Comparison of ENCODE assay signal across 1 cellular context in the genomic region with DNA sequence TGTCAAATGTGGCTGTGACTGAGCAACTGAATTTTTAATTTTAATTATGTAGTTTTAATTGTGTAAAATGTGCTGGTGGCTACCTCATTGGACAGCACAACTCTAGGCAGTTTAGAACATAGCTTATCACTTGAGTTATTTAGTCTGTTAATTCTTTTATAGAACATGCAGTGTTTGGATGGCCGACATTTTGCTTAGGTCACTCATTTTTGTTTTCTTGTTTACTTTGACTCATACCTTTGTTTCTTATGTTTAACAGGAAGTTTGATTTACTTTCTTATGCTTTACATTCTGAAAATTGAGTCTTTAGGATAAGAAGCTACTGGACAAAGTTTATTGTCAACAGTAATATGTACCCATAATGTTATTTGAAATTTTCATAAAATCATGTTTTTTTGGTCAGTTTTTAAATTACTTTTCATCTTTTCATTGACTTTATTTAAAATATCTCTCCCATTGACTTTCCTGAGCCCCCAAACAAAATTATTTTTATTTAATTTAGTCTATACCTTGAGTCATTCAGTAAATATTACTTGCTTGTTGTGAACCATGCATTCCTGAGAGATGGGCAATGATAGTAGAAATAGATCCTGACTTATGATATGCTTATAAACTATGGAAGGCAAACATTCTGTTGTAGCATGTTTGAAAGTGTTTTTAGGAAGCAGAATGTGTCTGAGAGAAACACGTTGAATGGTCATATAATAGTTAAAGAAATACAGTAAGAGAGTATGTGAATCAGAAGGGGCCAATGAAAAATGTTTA.
TF ChIP-seq lines count a peak whose summit lies in the region.

No MANE protein-coding gene starts in this region.

TF ChIP-seq in K562, 482 proteins besides CTCF, POLR2A, EP300 and RAD21 (continued from another document):
- TF ChIP-seq DMBX1 (CRISPR knock-in tag; IDR thresholded peaks at IDR 0.05; ENCODE audit: borderline replicate concordance) (no peak), ZNF316 (IDR thresholded peaks at IDR 0.05) (peak; percentile 37; the same call in 1 of the 2 replicates), FOSL1 (tag; conservative IDR thresholded peaks at IDR 0.05) (0 out of 2 replicates have a peak, but pooled peaks have one; percentile 34), NR2F6 (CRISPR knock-in tag; IDR thresholded peaks at IDR 0.05) (no peak), JUND (IDR thresholded peaks at IDR 0.05; ENCODE audit: borderline replicate concordance, low read depth, low read length) (peak; percentile 28; the same call in 1 of the 2 replicates), JUND (tag; IDR thresholded peaks at IDR 0.05; ENCODE audit: borderline replicate concordance, low read depth, low read length) (no peak)
- TF ChIP-seq, protein P1, sequence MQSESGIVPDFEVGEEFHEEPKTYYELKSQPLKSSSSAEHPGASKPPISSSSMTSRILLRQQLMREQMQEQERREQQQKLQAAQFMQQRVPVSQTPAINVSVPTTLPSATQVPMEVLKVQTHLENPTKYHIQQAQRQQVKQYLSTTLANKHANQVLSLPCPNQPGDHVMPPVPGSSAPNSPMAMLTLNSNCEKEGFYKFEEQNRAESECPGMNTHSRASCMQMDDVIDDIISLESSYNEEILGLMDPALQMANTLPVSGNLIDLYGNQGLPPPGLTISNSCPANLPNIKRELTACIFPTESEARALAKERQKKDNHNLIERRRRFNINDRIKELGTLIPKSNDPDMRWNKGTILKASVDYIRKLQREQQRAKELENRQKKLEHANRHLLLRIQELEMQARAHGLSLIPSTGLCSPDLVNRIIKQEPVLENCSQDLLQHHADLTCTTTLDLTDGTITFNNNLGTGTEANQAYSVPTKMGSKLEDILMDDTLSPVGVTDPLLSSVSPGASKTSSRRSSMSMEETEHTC (IDR thresholded peaks at IDR 0.05) = no peak
- TF ChIP-seq, protein P2, sequence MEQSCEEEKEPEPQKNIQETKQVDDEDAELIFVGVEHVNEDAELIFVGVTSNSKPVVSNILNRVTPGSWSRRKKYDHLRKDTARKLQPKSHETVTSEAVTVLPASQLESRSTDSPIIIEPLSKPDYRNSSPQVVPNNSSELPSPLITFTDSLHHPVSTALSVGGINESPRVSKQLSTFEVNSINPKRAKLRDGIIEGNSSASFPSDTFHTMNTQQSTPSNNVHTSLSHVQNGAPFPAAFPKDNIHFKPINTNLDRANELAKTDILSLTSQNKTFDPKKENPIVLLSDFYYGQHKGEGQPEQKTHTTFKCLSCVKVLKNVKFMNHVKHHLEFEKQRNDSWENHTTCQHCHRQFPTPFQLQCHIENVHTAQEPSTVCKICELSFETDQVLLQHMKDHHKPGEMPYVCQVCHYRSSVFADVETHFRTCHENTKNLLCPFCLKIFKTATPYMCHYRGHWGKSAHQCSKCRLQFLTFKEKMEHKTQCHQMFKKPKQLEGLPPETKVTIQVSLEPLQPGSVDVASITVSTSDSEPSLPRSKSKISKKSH (CRISPR knock-in tag; IDR thresholded peaks at IDR 0.05) = no peak
